8 cellular contexts compared by ENCODE assay signal in genomic region chr14:61813101-61813596, GRCh38. TPM values are rescaled to one million over a fixed set of nuclear protein-coding genes. Genes with fewer than 3 reads are reported as not detected.
A peak's percentile ranks its signal among the peaks of the same experiment; 100 is the strongest.
DNase-seq lines count a peak whose midpoint lies in the region; ATAC-seq, FAIRE-seq and TF ChIP-seq lines count a peak whose summit lies in the region.

No MANE protein-coding gene starts in this region.

- no peak for TF ChIP-seq CTCF in WTC11 (IDR thresholded peaks at IDR 0.05)
- TF ChIP-seq CTCF in mucosa of descending colon (IDR thresholded peaks at IDR 0.05) = no peak

- no peak for FAIRE-seq in small intestine (lab: Jason Lieb, UNC)

- peaks cover 11% of the 10 kb centered on the region for H3K4me1 Mint-ChIP-seq in WTC11

- H3K4me3 ChIP-seq in iPS DF 6.9 (ENCODE audit: low read length) (peak overlapping the region; percentile 81), small intestine (ENCODE audit: low read depth in 1 of 2, low read length in 2 of 2) (peak overlapping the region in 1 of 2 donors; percentile 40), mucosa of descending colon (no peak overlapping the region)

- H3K36me3 Mint-ChIP-seq in WTC11 = no peaks in the 10 kb centered on the region

- WGBS in iPS DF 6.9 (ENCODE audit: insufficient coverage, insufficient read length) = no CpG with 5 or more reads among the region's 25 CpGs
- 6 to 19% (median 14%) methylated on average over 21 to 25 of the region's 25 CpGs for WGBS in small intestine, 3 donors

- H3K4me1 ChIP-seq in iPS DF 6.9 (ENCODE audit: control insufficient read depth, insufficient read depth, low read length) (no peaks in the 10 kb centered on the region), small intestine (ENCODE audit: control insufficient read depth in 2 of 2, insufficient read depth in 1 of 2, low read depth in 1 of 2, low read length in 1 of 2) (peaks cover 0 to 3% of the 10 kb centered on the region in 2 donors), mucosa of descending colon (ENCODE audit: low read depth) (no peaks in the 10 kb centered on the region)

- CTCF ChIA-PET in WTC11 (lab: Charles Lee) = interaction anchor here (1.0 kb wide), 1 partner anchor 25 kb away, joined by 4 read pairs; no protein-coding TSS in a partner anchor

- H3K36me3 ChIP-seq in iPS DF 6.9 (ENCODE audit: control insufficient read depth, insufficient read depth, low read length) (no peaks in the 10 kb centered on the region), small intestine (ENCODE audit: control insufficient read depth in 2 of 2, insufficient read depth in 2 of 2, low read length in 2 of 2) (no peaks in the 10 kb centered on the region), mucosa of descending colon (ENCODE audit: low read depth) (no peaks in the 10 kb centered on the region)

- H3K27me3 ChIP-seq in iPS DF 6.9 (ENCODE audit: control insufficient read depth, insufficient read depth, low read length) (peaks cover 8% of the 10 kb centered on the region), small intestine (ENCODE audit: control insufficient read depth in 2 of 2, insufficient read depth in 2 of 2, low read length in 2 of 2) (peaks cover 3% of the 10 kb centered on the region in 2 donors)

- intact Hi-C loops in mucosa of descending colon (cut with DNase I, micrococcal nuclease) = no loop called here

- H3K27ac ChIP-seq in iPS DF 6.9 (ENCODE audit: low read length) (no peak overlapping the region), small intestine (ENCODE audit: low read depth in 1 of 2, low read length in 1 of 2) (no peak overlapping the region)

- no peak overlapping the region for H3K27ac Mint-ChIP-seq in WTC11

- POLR2A ChIA-PET in WTC11 (lab: Charles Lee) = interaction anchor here (0.6 to 0.7 kb wide), 2 partner anchors 51 to 102 kb away, joined by 5 to 6 read pairs; no protein-coding TSS in a partner anchor

- peak; percentile 5 for DNase-seq in NCI-H2196 (lab: John Stamatoyannopoulos, UW; ENCODE audit: unreplicated experiment)
- no peak for DNase-seq in NCI-H2196 treated with DMSO at 0.1 percent for 48 hours (lab: John Stamatoyannopoulos, UW; ENCODE audit: unreplicated experiment)
- peak; percentile 29 for DNase-seq in WTC11 (ENCODE audit: low spot score)
- no peak for DNase-seq in iPS DF 6.9 (ENCODE audit: low read depth, low spot score)
- DNase-seq in small intestine = peak; percentile 35
- DNase-seq in H4 (ENCODE audit: low spot score) = no peak
- DNase-seq in T1000 (lab: John Stamatoyannopoulos, UW) = no peak
- DNase-seq in mucosa of descending colon = no peak

- peaks cover 6% of the 10 kb centered on the region for H3K9me3 Mint-ChIP-seq in WTC11

- ATAC-seq in WTC11 = peak; percentile 34
- ATAC-seq in mucosa of descending colon = no peak

- no peaks in the 10 kb centered on the region for H3K9me3 ChIP-seq in iPS DF 6.9 (ENCODE audit: control insufficient read depth, insufficient read depth, low read length)
- H3K9me3 ChIP-seq in small intestine (ENCODE audit: control insufficient read depth, low read depth) = no peaks in the 10 kb centered on the region
- no peaks in the 10 kb centered on the region for H3K9me3 ChIP-seq in mucosa of descending colon

- peak overlapping the region; percentile 87 for H3K4me3 Mint-ChIP-seq in WTC11

- peaks cover 50% of the 10 kb centered on the region for H3K27me3 Mint-ChIP-seq in WTC11 (ENCODE audit: low read depth)

TF ChIP-seq in WTC11, 78 proteins besides CTCF, POLR2A, EP300 and RAD21 (continues in another document):
- TF ChIP-seq ZMAT4 (CRISPR knock-in tag; IDR thresholded peaks at IDR 0.05) (no peak), ESRRA (CRISPR knock-in tag; IDR thresholded peaks at IDR 0.05; ENCODE audit: borderline replicate concordance) (no peak), AFF4 (CRISPR knock-in tag; IDR thresholded peaks at IDR 0.05; ENCODE audit: borderline replicate concordance) (no peak), PRRX2 (CRISPR knock-in tag; IDR thresholded peaks at IDR 0.05) (no peak), TCF7 (CRISPR knock-in tag; IDR thresholded peaks at IDR 0.05; ENCODE audit: low read depth) (no peak), SMAD3 (CRISPR knock-in tag; IDR thresholded peaks at IDR 0.05; ENCODE audit: borderline replicate concordance) (no peak), GTF2I (CRISPR knock-in tag; conservative IDR thresholded peaks at IDR 0.05) (no peak), MAX (CRISPR knock-in tag; IDR thresholded peaks at IDR 0.05) (0 out of 2 replicates have a peak, but pooled peaks have one; percentile 49), RELA (CRISPR knock-in tag; IDR thresholded peaks at IDR 0.05; ENCODE audit: borderline replicate concordance) (no peak; the same call in 1 of the 2 replicates), MYBL2 (CRISPR knock-in tag; IDR thresholded peaks at IDR 0.05) (peak; percentile 60; the same call in 1 of the 2 replicates), OVOL2 (CRISPR knock-in tag; IDR thresholded peaks at IDR 0.05; ENCODE audit: borderline replicate concordance) (no peak), FOXK1 (CRISPR knock-in tag; IDR thresholded peaks at IDR 0.05) (0 out of 2 replicates have a peak, but pooled peaks have one; percentile 3), E2F1 (CRISPR knock-in tag; IDR thresholded peaks at IDR 0.05) (no peak), JUN (CRISPR knock-in tag; IDR thresholded peaks at IDR 0.05) (no peak), NFATC4 (CRISPR knock-in tag; IDR thresholded peaks at IDR 0.05) (no peak), ZNF232 (CRISPR knock-in tag; IDR thresholded peaks at IDR 0.05) (no peak), ATF1 (CRISPR knock-in tag; IDR thresholded peaks at IDR 0.05) (no peak), ZNF263 (CRISPR knock-in tag; IDR thresholded peaks at IDR 0.05; ENCODE audit: low read depth) (no peak), ETV6 (CRISPR knock-in tag; IDR thresholded peaks at IDR 0.05) (no peak), HMGA2 (CRISPR knock-in tag; IDR thresholded peaks at IDR 0.05) (no peak), ELF4 (CRISPR knock-in tag; IDR thresholded peaks at IDR 0.05; ENCODE audit: low read depth) (no peak), FOXP1 (CRISPR knock-in tag; IDR thresholded peaks at IDR 0.05; ENCODE audit: borderline replicate concordance) (0 out of 2 replicates have a peak, but pooled peaks have one; percentile 3)

RNA-seq across cellular contexts. Expression of gene SYT16, which starts 0.6 kb away (rescaled TPM):
- total RNA-seq in WTC11 (2021) = 2.9 to 4.0 TPM (median 3.6 TPM) in 3 replicates
- under 1 TPM in 1 of 3 donors, not detected in 2; 0.01 TPM for polyA plus RNA-seq in small intestine
- 0.14 TPM in 1 of 2 replicates, not detected in the other for total RNA-seq in H4 (2014; rRNA removed; shearing (Covaris generic))
- total RNA-seq in mucosa of descending colon = under 1 TPM in 1 of 3 donors, not detected in 2; 0.09 TPM

RNA-seq across cellular contexts. Expression of gene SNAPC1, which starts 50.9 kb away (rescaled TPM):
- total RNA-seq in WTC11 (2021) (9.5 to 10.2 TPM (median 10.1 TPM) in 3 replicates), mucosa of descending colon (1 to 10 TPM; 2.0 to 4.8 (median 2.5) TPM)
- polyA plus RNA-seq in small intestine = 1 to 10 TPM; 1.4 to 3.7 (median 2.2) TPM
- 9.4 and 11.9 TPM in 2 replicates for total RNA-seq in H4 (2014; rRNA removed; shearing (Covaris generic))

Comparison
In these comparisons a context has a peak if more than half of its experiments do, and no peak if none do; other contexts are left out.
1. DNase-seq: peak in NCI-H2196 (single experiment), WTC11 (single experiment) and small intestine (single experiment); none in NCI-H2196 treated with DMSO at 0.1 percent for 48 hours (single experiment), iPS DF 6.9 (single experiment), H4 (single experiment), T1000 (single experiment) and mucosa of descending colon (0 of 3).